Comparison of ENCODE assay signal across 8 cellular contexts in the genomic region with DNA sequence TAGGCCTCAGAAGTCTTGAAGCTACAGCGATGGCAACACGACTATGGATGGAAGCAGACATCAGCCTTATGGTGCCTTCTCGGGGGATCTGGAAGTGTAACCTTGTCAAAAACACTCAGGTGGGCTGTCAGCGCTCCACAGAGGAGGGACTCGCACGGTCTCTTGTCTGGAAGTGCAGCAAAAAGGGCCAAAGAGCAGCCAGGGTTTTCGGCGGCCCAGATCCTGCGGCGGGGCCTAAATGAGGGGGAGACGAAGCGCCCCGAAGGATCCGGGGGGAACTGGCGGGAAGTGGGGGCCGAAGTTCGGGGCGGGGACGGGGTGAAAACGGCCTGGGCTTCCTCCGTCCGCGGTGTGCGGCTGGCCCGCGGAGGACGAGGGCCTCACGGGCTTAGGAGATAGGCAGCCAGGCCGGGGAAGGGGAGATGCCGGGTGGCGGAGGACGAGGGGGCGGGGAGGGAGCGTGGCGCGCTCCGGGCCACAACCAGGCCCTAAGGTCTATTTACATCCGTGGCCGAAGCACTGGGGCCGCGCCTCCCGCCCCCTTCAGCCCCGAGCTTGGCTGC. TPM values are rescaled to one million over a fixed set of nuclear protein-coding genes. Genes with fewer than 3 reads are reported as not detected.
A peak's percentile ranks its signal among the peaks of the same experiment; 100 is the strongest.
DNase-seq lines count a peak whose midpoint lies in the region; ATAC-seq, FAIRE-seq and TF ChIP-seq lines count a peak whose summit lies in the region.

No MANE protein-coding gene starts in this region.

- peaks cover 3% of the 10 kb centered on the region for H3K27me3 Mint-ChIP-seq in neural progenitor cell (ENCODE audit: insufficient read depth, low read depth)

- peak overlapping the region; percentile 92 for H3K4me3 ChIP-seq in MM.1S (ENCODE audit: low read length)
- peak overlapping the region; percentile 95 for H3K4me3 ChIP-seq in effector memory CD4-positive, alpha-beta T cell (ENCODE audit: insufficient read depth, low read depth, low read length, poor library complexity, severe bottlenecking)
- H3K4me3 ChIP-seq in neural progenitor cell: peak overlapping the region; percentile 91

- H3K27me3 ChIP-seq in MM.1S (replicated peaks; ENCODE audit: insufficient read depth, low read length) (no peaks in the 10 kb centered on the region), neural progenitor cell (no peaks in the 10 kb centered on the region)
- no peaks in the 10 kb centered on the region for H3K27me3 ChIP-seq in effector memory CD4-positive, alpha-beta T cell (replicated peaks; ENCODE audit: control insufficient read depth, insufficient read depth, low read length, poor library complexity, severe bottlenecking)

- no peaks in the 10 kb centered on the region for H3K9me2 ChIP-seq in MM.1S (replicated peaks; ENCODE audit: insufficient read depth, low read length)

- H3K27ac Mint-ChIP-seq in neural progenitor cell: peak overlapping the region; percentile 93

- FAIRE-seq in urothelium cell line (lab: Jason Lieb, UNC): no peak

- peaks cover 20% of the 10 kb centered on the region for H3K4me1 ChIP-seq in MM.1S (ENCODE audit: low read length)
- peaks cover 28% of the 10 kb centered on the region for H3K4me1 ChIP-seq in effector memory CD4-positive, alpha-beta T cell (ENCODE audit: control insufficient read depth, insufficient read depth, low read length, poor library complexity, severe bottlenecking)
- H3K4me1 ChIP-seq in neural progenitor cell: peaks cover 5% of the 10 kb centered on the region

- no peaks in the 10 kb centered on the region for H3K9me3 ChIP-seq in MM.1S (replicated peaks; ENCODE audit: insufficient read depth, low read length)
- no peaks in the 10 kb centered on the region for H3K9me3 ChIP-seq in effector memory CD4-positive, alpha-beta T cell (ENCODE audit: control insufficient read depth, low read length)
- no peaks in the 10 kb centered on the region for H3K9me3 ChIP-seq in neural progenitor cell (ENCODE audit: low read depth)

- H3K4me2 ChIP-seq in MM.1S (ENCODE audit: low read depth, low read length) (peak overlapping the region; percentile 90), neural progenitor cell (peak overlapping the region; percentile 82)

- no peaks in the 10 kb centered on the region for H3K9me3 Mint-ChIP-seq in neural progenitor cell

- H3K27ac ChIP-seq in MM.1S (ENCODE audit: low read length): peak overlapping the region; percentile 73; the same call in 1 of the 2 replicates
- H3K27ac ChIP-seq in effector memory CD4-positive, alpha-beta T cell (ENCODE audit: insufficient read depth, low read length, poor library complexity, severe bottlenecking): peak overlapping the region; percentile 87
- H3K27ac ChIP-seq in neural progenitor cell: peak overlapping the region; percentile 92

- ATAC-seq in GM21526 (IDR thresholded peaks at IDR 0.05; ENCODE audit: low FRiP score, unreplicated experiment): peak; percentile 5
- ATAC-seq in GM19463 (IDR thresholded peaks at IDR 0.05; ENCODE audit: unreplicated experiment): no peak
- no peak for ATAC-seq in HG03039 (IDR thresholded peaks at IDR 0.05; ENCODE audit: unreplicated experiment)

- no peak for TF ChIP-seq CTCF in MM.1S (IDR thresholded peaks at IDR 0.05; ENCODE audit: low read length)
- TF ChIP-seq CTCF in neural progenitor cell (IDR thresholded peaks at IDR 0.05): no peak

- H3K79me2 ChIP-seq in MM.1S (ENCODE audit: low read length) (peaks cover 71% of the 10 kb centered on the region), neural progenitor cell (ENCODE audit: low read depth) (peaks cover 66% of the 10 kb centered on the region)

- H3K36me3 ChIP-seq in MM.1S (replicated peaks; ENCODE audit: insufficient read depth, low read length) (0 out of 2 replicates have a peak, but pooled peaks cover 4% of the 10 kb centered on the region), neural progenitor cell (no peaks in the 10 kb centered on the region)
- peaks cover 17% of the 10 kb centered on the region for H3K36me3 ChIP-seq in effector memory CD4-positive, alpha-beta T cell (ENCODE audit: control insufficient read depth, insufficient read depth, low read length)

- H4K20me1 ChIP-seq in MM.1S (ENCODE audit: insufficient read depth, low read length) (peaks cover 16% of the 10 kb centered on the region; the same call in 1 of the 2 replicates), neural progenitor cell (ENCODE audit: low read depth) (peaks cover 50% of the 10 kb centered on the region)

- peaks cover 39% of the 10 kb centered on the region for H3K4me1 Mint-ChIP-seq in neural progenitor cell

- H3K36me3 Mint-ChIP-seq in neural progenitor cell: peaks cover 13% of the 10 kb centered on the region

- DNase-seq in MM.1S: peak; percentile 35
- no peak for DNase-seq in effector memory CD4-positive, alpha-beta T cell
- no peak for DNase-seq in neural progenitor cell (ENCODE audit: low spot score)
- no peak for DNase-seq in urothelium cell line (ENCODE audit: low spot score)
- DNase-seq in activated gamma-delta T cell (lab: John Stamatoyannopoulos, UW): no peak

- H2AFZ ChIP-seq in MM.1S (ENCODE audit: low read length) (peak overlapping the region; percentile 69), neural progenitor cell (replicated peaks) (peak overlapping the region; percentile 81)

- H3K9ac ChIP-seq in MM.1S (ENCODE audit: low read length): peak overlapping the region; percentile 91
- peak overlapping the region; percentile 99 for H3K9ac ChIP-seq in neural progenitor cell

- H3F3A ChIP-seq in MM.1S (ENCODE audit: insufficient read depth, low read length) (peaks cover 5% of the 10 kb centered on the region), neural progenitor cell (ENCODE audit: low read depth) (peaks cover 6% of the 10 kb centered on the region)

- H3K4me3 Mint-ChIP-seq in neural progenitor cell: peak overlapping the region; percentile 92

RNA-seq across cellular contexts. Expression of gene RANBP3, which starts 0.6 kb away (rescaled TPM):
- total RNA-seq in neural progenitor cell (ENCODE audit: low replicate concordance): 77.8 and 83.5 TPM in 2 replicates
